In genomic region chr11:68550485-68550817, GRCh38 we compare ENCODE assay signal across 10 cellular contexts.
DNase-seq lines count a peak whose midpoint lies in the region; ATAC-seq and TF ChIP-seq lines count a peak whose summit lies in the region.
"Had no signal": no experiment of that assay in that cellular context is flagged by ENCODE, and none has a peak within 500 bp of the region (broad histone marks: within the 10 kb centered on the region; RNA-seq: fewer than 3 reads in every experiment).

No MANE protein-coding gene starts in this region.

- no peaks in the 10 kb centered on the region for H3K27me3 Mint-ChIP-seq in activated naive CD4-positive, alpha-beta T cell treated with anti-CD3 and anti-CD28 coated beads, Interleukin-2, amount 50 U/mL, for 24 hours
- H3K27me3 Mint-ChIP-seq in MCF 10A (ENCODE audit: insufficient read depth, unreplicated experiment), result no peaks in the 10 kb centered on the region

- TF ChIP-seq CTCF in lung (IDR thresholded peaks at IDR 0.05; ENCODE audit: control extremely low read depth, extremely low read depth), result no peak
- TF ChIP-seq CTCF in esophagus squamous epithelium (IDR thresholded peaks at IDR 0.05), result no peak
- no peak for TF ChIP-seq CTCF in MCF 10A (IDR thresholded peaks at IDR 0.05; ENCODE audit: unreplicated experiment)

- H3K4me3 ChIP-seq in lung, result no peak overlapping the region
- H3K4me3 ChIP-seq in urinary bladder (ENCODE audit: low read depth, low read length), result no peak overlapping the region
- no peak overlapping the region for H3K4me3 ChIP-seq in esophagus squamous epithelium

- peaks cover 10 to 22% of the 10 kb centered on the region in 2 donors for H3K36me3 ChIP-seq in lung (ENCODE audit: control insufficient read depth in 2 of 2, insufficient read depth in 2 of 2, low read length in 2 of 2)
- peaks cover 5% of the 10 kb centered on the region for H3K36me3 ChIP-seq in urinary bladder (ENCODE audit: insufficient read depth)
- H3K36me3 ChIP-seq in esophagus squamous epithelium, result peaks cover 0 to 100% (median 9%) of the 10 kb centered on the region in 3 donors

- H3K4me3 Mint-ChIP-seq in activated naive CD4-positive, alpha-beta T cell treated with anti-CD3 and anti-CD28 coated beads, Interleukin-2, amount 50 U/mL, for 24 hours, result peak overlapping the region; percentile 75
- no peak overlapping the region for H3K4me3 Mint-ChIP-seq in MCF 10A (ENCODE audit: unreplicated experiment)

- peaks cover 15% of the 10 kb centered on the region for H3K36me3 Mint-ChIP-seq in activated naive CD4-positive, alpha-beta T cell treated with anti-CD3 and anti-CD28 coated beads, Interleukin-2, amount 50 U/mL, for 24 hours
- peaks cover 68% of the 10 kb centered on the region for H3K36me3 Mint-ChIP-seq in MCF 10A (ENCODE audit: insufficient read depth, unreplicated experiment)

- H3K27me3 ChIP-seq in lung (ENCODE audit: control insufficient read depth, insufficient read depth) (no peaks in the 10 kb centered on the region), esophagus squamous epithelium (no peaks in the 10 kb centered on the region)

- ATAC-seq in left cardiac atrium (peak in 1 of 2 donors; percentile 33), Right ventricle myocardium inferior (no peak), lung (ENCODE audit: insufficient read depth, low FRiP score) (peak; percentile 47)

- H3K9me3 ChIP-seq in lung (ENCODE audit: control insufficient read depth in 2 of 2, insufficient read depth in 1 of 2, low read length in 1 of 2) (no peaks in the 10 kb centered on the region), esophagus squamous epithelium (no peaks in the 10 kb centered on the region)

- no peak for TF ChIP-seq POLR2A in esophagus squamous epithelium (IDR thresholded peaks at IDR 0.05)

- H3K27ac ChIP-seq in lung (ENCODE audit: low read depth in 1 of 2, low read length in 1 of 2) (peak overlapping the region in 1 of 2 donors; percentile 13), urinary bladder (ENCODE audit: low read depth) (peak overlapping the region; percentile 29), esophagus squamous epithelium (peak overlapping the region in 1 of 4 donors; percentile 38)

- CTCF ChIA-PET in MCF 10A (lab: Yijun Ruan, JAX), result no interaction called here

- POLR2A ChIA-PET in MCF 10A (lab: Yijun Ruan, JAX), result no interaction called here

- BruUV-seq in MCF 10A (replicated peaks; lab: Mats Ljungman, UMichigan), result no TSS peak

- DNase-seq in left cardiac atrium (peak; percentile 53), Right ventricle myocardium inferior (ENCODE audit: missing footprints) (no peak), lung (ENCODE audit: low spot score) (no peak), T-helper 9 cell (no peak), esophagus squamous epithelium (lab: John Stamatoyannopoulos, UW) (no peak), MCF 10A (ENCODE audit: unreplicated experiment) (no peak)
- DNase-seq: kidney, MM.1S had no signal

- peaks cover 10 to 19% of the 10 kb centered on the region in 2 donors for H3K4me1 ChIP-seq in lung (ENCODE audit: control insufficient read depth in 2 of 2, insufficient read depth in 2 of 2, low read length in 2 of 2)
- H3K4me1 ChIP-seq in urinary bladder (ENCODE audit: insufficient read depth), result peaks cover 1% of the 10 kb centered on the region
- H3K4me1 ChIP-seq in esophagus squamous epithelium, result peaks cover 14 to 36% (median 17%) of the 10 kb centered on the region in 3 donors

- no peaks in the 10 kb centered on the region for H3K9me3 Mint-ChIP-seq in activated naive CD4-positive, alpha-beta T cell treated with anti-CD3 and anti-CD28 coated beads, Interleukin-2, amount 50 U/mL, for 24 hours
- no peaks in the 10 kb centered on the region for H3K9me3 Mint-ChIP-seq in MCF 10A (ENCODE audit: unreplicated experiment)

- peaks cover 78% of the 10 kb centered on the region for H3K4me1 Mint-ChIP-seq in activated naive CD4-positive, alpha-beta T cell treated with anti-CD3 and anti-CD28 coated beads, Interleukin-2, amount 50 U/mL, for 24 hours
- no peaks in the 10 kb centered on the region for H3K4me1 Mint-ChIP-seq in MCF 10A (ENCODE audit: insufficient read depth, unreplicated experiment)

- H3K27ac Mint-ChIP-seq in activated naive CD4-positive, alpha-beta T cell treated with anti-CD3 and anti-CD28 coated beads, Interleukin-2, amount 50 U/mL, for 24 hours, result peak overlapping the region; percentile 89
- H3K27ac Mint-ChIP-seq in MCF 10A (ENCODE audit: low read depth, unreplicated experiment), result no peak overlapping the region

- intact Hi-C loops in left cardiac atrium (cut with DNase I), result no loop called here
- intact Hi-C loops in Right ventricle myocardium inferior (cut with DNase I), result no loop called here
- intact Hi-C loops in esophagus squamous epithelium (cut with DNase I), result no loop called here
- intact Hi-C loops in MCF 10A (cut with micrococcal nuclease), result no loop called here

- 11 to 33% methylated on average over 4 of the region's 4 CpGs for WGBS in lung, 2 donors
- WGBS in urinary bladder, result 45% methylated on average over 4 of the region's 4 CpGs
- WGBS in esophagus squamous epithelium, 2 donors, result 37 to 50% methylated on average over 4 of the region's 4 CpGs
